In genomic region chr1:15501208-15502032, GRCh38 we compare ENCODE assay signal across 9 cellular contexts. TPM values are rescaled to one million over a fixed set of nuclear protein-coding genes. Genes with fewer than 3 reads are reported as not detected.
DNase-seq lines count a peak whose midpoint lies in the region; ATAC-seq and TF ChIP-seq lines count a peak whose summit lies in the region.
"Had no signal": no experiment of that assay in that cellular context is flagged by ENCODE, and none has a peak within 500 bp of the region (broad histone marks: within the 10 kb centered on the region; RNA-seq: fewer than 3 reads in every experiment).

No MANE protein-coding gene starts in this region.

- no peak overlapping the region for H3K27ac ChIP-seq in upper lobe of right lung

- H3K4me1 Mint-ChIP-seq in activated CD4-positive, alpha-beta memory T cell treated with anti-CD3 and anti-CD28 coated beads, Interleukin-2, amount 10 ng/mL, durations not matched to agents 7 days and 5 days = no peaks in the 10 kb centered on the region
- H3K4me1 Mint-ChIP-seq in natural killer cell = no peaks in the 10 kb centered on the region

- intact Hi-C loops in natural killer cell (cut with micrococcal nuclease) (loop anchor here (2.0 kb wide), 1 partner anchor 179 kb away; no protein-coding TSS in a partner anchor), upper lobe of right lung (cut with DNase I) (no loop called here)

- CTCF ChIA-PET in activated CD4-positive, alpha-beta memory T cell treated with anti-CD3 and anti-CD28 coated beads, Interleukin-2, amount 10 ng/mL, durations not matched to agents 7 days and 5 days (lab: Charles Lee) = interaction anchor here (0.6 to 1.3 kb wide), 4 partner anchors 8 to 1964 kb away, joined by 3 to 4 read pairs (median 4); no protein-coding TSS in a partner anchor

- H3K4me3 ChIP-seq in upper lobe of right lung = no peak overlapping the region

- H3K9me3 ChIP-seq in upper lobe of right lung = peaks cover 4% of the 10 kb centered on the region

- TF ChIP-seq CTCF in natural killer cell (IDR thresholded peaks at IDR 0.05) (peak; percentile 62), upper lobe of right lung (IDR thresholded peaks at IDR 0.05) (peak; percentile 67)

- peaks cover 19% of the 10 kb centered on the region for H3K36me3 ChIP-seq in upper lobe of right lung

- H3K4me3 Mint-ChIP-seq in activated CD4-positive, alpha-beta memory T cell treated with anti-CD3 and anti-CD28 coated beads, Interleukin-2, amount 10 ng/mL, durations not matched to agents 7 days and 5 days = no peak overlapping the region
- H3K4me3 Mint-ChIP-seq in natural killer cell = no peak overlapping the region

- H3K27ac Mint-ChIP-seq in activated CD4-positive, alpha-beta memory T cell treated with anti-CD3 and anti-CD28 coated beads, Interleukin-2, amount 10 ng/mL, durations not matched to agents 7 days and 5 days = no peak overlapping the region
- H3K27ac Mint-ChIP-seq in natural killer cell = peak overlapping the region in 1 of 2 donors; percentile 33

- no peaks in the 10 kb centered on the region for H3K27me3 ChIP-seq in upper lobe of right lung

- POLR2A ChIA-PET in activated CD4-positive, alpha-beta memory T cell treated with anti-CD3 and anti-CD28 coated beads, Interleukin-2, amount 10 ng/mL, durations not matched to agents 7 days and 5 days (lab: Charles Lee) = no interaction called here

- DNase-seq in Ammon's horn (ENCODE audit: low spot score) (peak; percentile 46), HCEC 1CT (peak; percentile 40), NCI-H526 (lab: John Stamatoyannopoulos, UW) (peak; percentile 48 to 80), erythroblast (lab: John Stamatoyannopoulos, UW) (peak; percentile 63 to 73), natural killer cell (peak; percentile 41), upper lobe of right lung (peak; percentile 73)
- peak; percentile 66 for DNase-seq in activated CD4-positive, alpha-beta memory T cell treated with anti-CD3 and anti-CD28 coated beads, Interleukin-2, amount 10 ng/mL, durations not matched to agents 7 days and 5 days

- no peaks in the 10 kb centered on the region for H3K27me3 Mint-ChIP-seq in activated CD4-positive, alpha-beta memory T cell treated with anti-CD3 and anti-CD28 coated beads, Interleukin-2, amount 10 ng/mL, durations not matched to agents 7 days and 5 days
- no peaks in the 10 kb centered on the region for H3K27me3 Mint-ChIP-seq in natural killer cell (ENCODE audit: low read depth in 2 of 2)

- TF ChIP-seq POLR2A in erythroblast (IDR thresholded peaks at IDR 0.05; ENCODE audit: low read length) = no peak

- H3K4me1 ChIP-seq in upper lobe of right lung = no peaks in the 10 kb centered on the region

- ATAC-seq in natural killer cell = peak; percentile 58 to 77 (median 71)
- ATAC-seq in upper lobe of right lung = peak; percentile 84
- ATAC-seq in HG03095 (IDR thresholded peaks at IDR 0.05; ENCODE audit: unreplicated experiment) = no peak

- peaks cover 17% of the 10 kb centered on the region for H3K36me3 Mint-ChIP-seq in activated CD4-positive, alpha-beta memory T cell treated with anti-CD3 and anti-CD28 coated beads, Interleukin-2, amount 10 ng/mL, durations not matched to agents 7 days and 5 days (ENCODE audit: low read depth)
- H3K36me3 Mint-ChIP-seq in natural killer cell = no peaks in the 10 kb centered on the region

- H3K9me3 Mint-ChIP-seq in activated CD4-positive, alpha-beta memory T cell treated with anti-CD3 and anti-CD28 coated beads, Interleukin-2, amount 10 ng/mL, durations not matched to agents 7 days and 5 days = no peaks in the 10 kb centered on the region
- H3K9me3 Mint-ChIP-seq in natural killer cell = no peaks in the 10 kb centered on the region

RNA-seq across cellular contexts. Expression of gene CASP9, which starts 22.6 kb away (rescaled TPM):
- 10 to 100 TPM; 21.5 to 22.4 TPM for total RNA-seq in activated CD4-positive, alpha-beta memory T cell treated with anti-CD3 and anti-CD28 coated beads, Interleukin-2, amount 10 ng/mL, durations not matched to agents 7 days and 5 days
- 10 to 100 TPM; 13.4 to 20.5 (median 13.5) TPM for total RNA-seq in natural killer cell
- 11.7 TPM for total RNA-seq in upper lobe of right lung

RNA-seq across cellular contexts. Expression of gene DNAJC16, which starts 25.2 kb away (rescaled TPM):
- total RNA-seq in activated CD4-positive, alpha-beta memory T cell treated with anti-CD3 and anti-CD28 coated beads, Interleukin-2, amount 10 ng/mL, durations not matched to agents 7 days and 5 days = 10 to 100 TPM; 17.3 to 18.1 TPM
- 10 to 100 TPM; 18.6 to 22.8 (median 18.7) TPM for total RNA-seq in natural killer cell
- 23.5 TPM for total RNA-seq in upper lobe of right lung

RNA-seq across cellular contexts. Expression of gene CELA2B, which starts 25.5 kb away (rescaled TPM):
- total RNA-seq in activated CD4-positive, alpha-beta memory T cell treated with anti-CD3 and anti-CD28 coated beads, Interleukin-2, amount 10 ng/mL, durations not matched to agents 7 days and 5 days = not detected
- not detected for total RNA-seq in natural killer cell
- total RNA-seq in upper lobe of right lung = not detected

RNA-seq across cellular contexts. Expression of gene CELA2A, which starts 44.9 kb away (rescaled TPM):
- not detected for total RNA-seq in activated CD4-positive, alpha-beta memory T cell treated with anti-CD3 and anti-CD28 coated beads, Interleukin-2, amount 10 ng/mL, durations not matched to agents 7 days and 5 days
- total RNA-seq in natural killer cell = not detected
- not detected for total RNA-seq in upper lobe of right lung
- total RNA-seq: lower leg skin had no signal
